Comparison of ENCODE assay signal across 26 cellular contexts in the genomic region with DNA sequence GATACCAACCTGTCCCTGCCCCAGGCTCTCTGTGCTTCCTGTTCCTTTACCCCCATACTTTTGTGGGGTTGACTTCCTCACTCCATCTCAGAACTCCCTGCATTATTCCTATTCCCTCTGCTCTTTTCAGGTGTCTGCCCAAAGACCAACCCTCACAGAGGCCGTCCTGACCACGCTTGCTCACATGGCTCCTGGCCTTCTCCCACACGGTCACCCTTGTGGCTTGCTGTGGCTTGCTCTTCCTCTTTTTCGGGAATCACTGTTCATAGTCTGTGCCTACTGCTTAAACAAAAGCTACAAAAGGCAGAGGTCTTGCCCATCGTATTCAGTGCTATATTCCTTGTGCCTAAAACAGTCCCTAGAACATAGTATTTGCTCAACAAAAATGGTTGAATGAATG.
"Had no signal": no experiment of that assay in that cellular context is flagged by ENCODE, and none has a peak within 500 bp of the region (broad histone marks: within the 10 kb centered on the region; RNA-seq: fewer than 3 reads in every experiment).

No MANE protein-coding gene starts in this region.

- H3K27me3 ChIP-seq: colonic mucosa, dorsolateral prefrontal cortex, esophagus muscularis mucosa, gastrocnemius medialis, pancreas had no signal

- H3K9me3 Mint-ChIP-seq: activated CD8-positive, alpha-beta T cell treated with anti-CD3 and anti-CD28 coated beads for 36 hours; activated naive CD4-positive, alpha-beta T cell treated with anti-CD3 and anti-CD28 coated beads, Interleukin-2, amount 10 ng/mL, durations not matched to agents 7 days and 5 days; mesothelial cell of epicardium had no signal

- H3K4me3 ChIP-seq: colonic mucosa, dorsolateral prefrontal cortex, esophagus muscularis mucosa, gastrocnemius medialis, left ventricle myocardium inferior, pancreas, thoracic aorta had no signal

- FAIRE-seq: bronchial epithelial cell, pancreas had no signal

- ATAC-seq: activated CD8-positive, alpha-beta memory T cell treated with anti-CD3 and anti-CD28 coated beads, Interleukin-2, amount 10 ng/mL, durations not matched to agents 7 days and 5 days; activated CD8-positive, alpha-beta T cell treated with anti-CD3 and anti-CD28 coated beads for 36 hours; gastrocnemius medialis; natural killer cell treated with Interleukin-12 subunit alpha and Interleukin-12 subunit beta and Interleukin-15 and Interleukin-18, amount 100 ng/mL, for 72 hours; pancreas; right cardiac atrium had no signal

- H3K27ac ChIP-seq: colonic mucosa, dorsolateral prefrontal cortex, esophagus muscularis mucosa, gastrocnemius medialis, left ventricle myocardium inferior, pancreas, thoracic aorta had no signal

- H3K4me1 Mint-ChIP-seq: activated CD8-positive, alpha-beta memory T cell treated with anti-CD3 and anti-CD28 coated beads, Interleukin-2, amount 10 ng/mL, durations not matched to agents 7 days and 5 days; activated naive CD4-positive, alpha-beta T cell treated with anti-CD3 and anti-CD28 coated beads, Interleukin-2, amount 10 ng/mL, durations not matched to agents 7 days and 5 days had no signal

- H3K27me3 Mint-ChIP-seq: type B pancreatic cell had no signal

- H3K4me3 Mint-ChIP-seq: activated CD8-positive, alpha-beta memory T cell treated with anti-CD3 and anti-CD28 coated beads, Interleukin-2, amount 10 ng/mL, durations not matched to agents 7 days and 5 days; activated CD8-positive, alpha-beta T cell treated with anti-CD3 and anti-CD28 coated beads for 36 hours; activated naive CD4-positive, alpha-beta T cell treated with anti-CD3 and anti-CD28 coated beads, Interleukin-2, amount 10 ng/mL, durations not matched to agents 7 days and 5 days; mesothelial cell of epicardium; natural killer cell treated with Interleukin-12 subunit alpha and Interleukin-12 subunit beta and Interleukin-15 and Interleukin-18, amount 100 ng/mL, for 72 hours; type B pancreatic cell had no signal

- H3K36me3 Mint-ChIP-seq: activated CD8-positive, alpha-beta memory T cell treated with anti-CD3 and anti-CD28 coated beads, Interleukin-2, amount 10 ng/mL, durations not matched to agents 7 days and 5 days; activated naive CD4-positive, alpha-beta T cell treated with anti-CD3 and anti-CD28 coated beads, Interleukin-2, amount 10 ng/mL, durations not matched to agents 7 days and 5 days; mesothelial cell of epicardium; natural killer cell treated with Interleukin-12 subunit alpha and Interleukin-12 subunit beta and Interleukin-15 and Interleukin-18, amount 100 ng/mL, for 72 hours; type B pancreatic cell had no signal

- H3K36me3 ChIP-seq: colonic mucosa, esophagus muscularis mucosa, gastrocnemius medialis, left ventricle myocardium inferior, pancreas, thoracic aorta had no signal

- H3K4me1 ChIP-seq: colonic mucosa, pancreas had no signal

- H3K27ac Mint-ChIP-seq: activated CD8-positive, alpha-beta memory T cell treated with anti-CD3 and anti-CD28 coated beads, Interleukin-2, amount 10 ng/mL, durations not matched to agents 7 days and 5 days; activated CD8-positive, alpha-beta T cell treated with anti-CD3 and anti-CD28 coated beads for 36 hours; activated naive CD4-positive, alpha-beta T cell treated with anti-CD3 and anti-CD28 coated beads, Interleukin-2, amount 10 ng/mL, durations not matched to agents 7 days and 5 days; mesothelial cell of epicardium; natural killer cell treated with Interleukin-12 subunit alpha and Interleukin-12 subunit beta and Interleukin-15 and Interleukin-18, amount 100 ng/mL, for 72 hours; type B pancreatic cell had no signal

- DNase-seq: activated CD4-positive, alpha-beta T cell treated with anti-CD3 and anti-CD28 coated beads for 48 hours; activated CD4-positive, CD25-positive, alpha-beta regulatory T cell; activated CD8-positive, alpha-beta memory T cell treated with anti-CD3 and anti-CD28 coated beads, Interleukin-2, amount 10 ng/mL, durations not matched to agents 7 days and 5 days; activated CD8-positive, alpha-beta T cell treated with anti-CD3 and anti-CD28 coated beads for 36 hours; activated effector memory CD4-positive, alpha-beta T cell treated with anti-CD3 and anti-CD28 coated beads, Interleukin-2, amount 50 U/mL, for 16 hours; activated naive CD4-positive, alpha-beta T cell treated with anti-CD3 and anti-CD28 coated beads, Interleukin-2, amount 10 ng/mL, durations not matched to agents 7 days and 5 days; activated T-cell treated with anti-CD3 and anti-CD28 coated beads for 4 hours; amygdala; colonic mucosa; dorsolateral prefrontal cortex; gastrocnemius medialis; head of caudate nucleus; hypothalamus; left ventricle myocardium inferior; mammary epithelial cell; pancreas; right cardiac atrium; stimulated activated CD4-positive, alpha-beta T cell treated with anti-CD3 and anti-CD28 coated beads, Interleukin-4, amount 100 ng/mL, for 24 hours; stimulated activated naive CD4-positive, alpha-beta T cell treated with Interleukin-2 at 50 U/mL for 16 hours; T-helper 9 cell had no signal

- H3K9me3 ChIP-seq: colonic mucosa, esophagus muscularis mucosa, gastrocnemius medialis, left ventricle myocardium inferior, pancreas, thoracic aorta had no signal
